8 cellular contexts compared by ENCODE assay signal in genomic region chr17:5468075-5468473, GRCh38. TPM values are rescaled to one million over a fixed set of nuclear protein-coding genes. Genes with fewer than 3 reads are reported as not detected.
DNase-seq lines count a peak whose midpoint lies in the region; ATAC-seq and TF ChIP-seq lines count a peak whose summit lies in the region.

No MANE protein-coding gene starts in this region.

- TF ChIP-seq POLR2A in Peyer's patch (IDR thresholded peaks at IDR 0.05), result no peak

- peak overlapping the region; percentile 86 to 90 (median 88) for H3K4me3 ChIP-seq in Peyer's patch
- H3K4me3 ChIP-seq in muscle layer of duodenum (ENCODE audit: low read depth in 1 of 2, low read length in 2 of 2), result peak overlapping the region; percentile 89 to 97
- peak overlapping the region; percentile 99 for H3K4me3 ChIP-seq in upper lobe of right lung

- H3K36me3 ChIP-seq in Peyer's patch (peaks cover 0 to 8% (median 0%) of the 10 kb centered on the region in 3 donors), muscle layer of duodenum (ENCODE audit: control insufficient read depth in 1 of 2, insufficient read depth in 2 of 2, low read length in 2 of 2) (peaks cover 2 to 14% of the 10 kb centered on the region in 2 donors), upper lobe of right lung (peaks cover 19% of the 10 kb centered on the region)

- H3K4me3 Mint-ChIP-seq in dendritic cell treated with granulocyte-macrophage colony-stimulating factor and Interleukin-4, amounts not matched to agents 40 ng/mL and 50 ng/mL, for 4 days, result peak overlapping the region; percentile 77

- no peaks in the 10 kb centered on the region for H3K27me3 ChIP-seq in Peyer's patch
- no peaks in the 10 kb centered on the region for H3K27me3 ChIP-seq in muscle layer of duodenum (ENCODE audit: low read depth, low read length)
- no peaks in the 10 kb centered on the region for H3K27me3 ChIP-seq in upper lobe of right lung

- no peak for TF ChIP-seq CTCF in Peyer's patch (IDR thresholded peaks at IDR 0.05)
- no peak for TF ChIP-seq CTCF in upper lobe of right lung (IDR thresholded peaks at IDR 0.05)

- H3K9me3 ChIP-seq in Peyer's patch, result no peaks in the 10 kb centered on the region
- H3K9me3 ChIP-seq in muscle layer of duodenum (ENCODE audit: control insufficient read depth in 1 of 2, low read length in 2 of 2), result no peaks in the 10 kb centered on the region
- H3K9me3 ChIP-seq in upper lobe of right lung, result no peaks in the 10 kb centered on the region

- peaks cover 39% of the 10 kb centered on the region for H3K4me1 Mint-ChIP-seq in dendritic cell treated with granulocyte-macrophage colony-stimulating factor and Interleukin-4, amounts not matched to agents 40 ng/mL and 50 ng/mL, for 4 days (ENCODE audit: low read depth)

- H3K27ac ChIP-seq in Peyer's patch (peak overlapping the region in 2 of 4 donors; percentile 57 to 63), muscle layer of duodenum (ENCODE audit: low read length) (no peak overlapping the region), upper lobe of right lung (peak overlapping the region; percentile 78)

- ATAC-seq in upper lobe of right lung (peak; percentile 5), HG03097 (IDR thresholded peaks at IDR 0.05; ENCODE audit: low FRiP score, unreplicated experiment) (no peak)

- H3K9me3 Mint-ChIP-seq in dendritic cell treated with granulocyte-macrophage colony-stimulating factor and Interleukin-4, amounts not matched to agents 40 ng/mL and 50 ng/mL, for 4 days, result no peaks in the 10 kb centered on the region

- intact Hi-C loops in dendritic cell treated with granulocyte-macrophage colony-stimulating factor and Interleukin-4, amounts not matched to agents 40 ng/mL and 50 ng/mL, for 4 days (cut with micrococcal nuclease), result loop anchor here (2.0 kb wide), 1 partner anchor 29 kb away; the partner anchor contains the start of gene C1QBP
- intact Hi-C loops in upper lobe of right lung (cut with DNase I), result no loop called here

- H3K4me1 ChIP-seq in Peyer's patch (peaks cover 0 to 16% (median 4%) of the 10 kb centered on the region in 4 donors), muscle layer of duodenum (ENCODE audit: control insufficient read depth in 1 of 2, insufficient read depth in 2 of 2, low read length in 2 of 2) (peaks cover 0 to 16% of the 10 kb centered on the region in 2 donors), upper lobe of right lung (peaks cover 13% of the 10 kb centered on the region)

- peak overlapping the region; percentile 65 for H3K27ac Mint-ChIP-seq in dendritic cell treated with granulocyte-macrophage colony-stimulating factor and Interleukin-4, amounts not matched to agents 40 ng/mL and 50 ng/mL, for 4 days

- peak; percentile 24 for DNase-seq in stimulated activated CD4-positive, alpha-beta T cell treated with anti-CD3 and anti-CD28 coated beads, Interleukin-12 subunit alpha, Interleukin-12 subunit beta, amount 100 ng/mL, for 4 hours
- no peak for DNase-seq in stimulated activated CD4-positive, alpha-beta T cell treated with anti-CD3 and anti-CD28 coated beads, Interleukin-1b, Interleukin-23, amount 100 ng/mL, for 48 hours
- DNase-seq in Peyer's patch (no peak), upper lobe of right lung (no peak), kidney tubule cell (ENCODE audit: low spot score) (no peak)

- H3K27me3 Mint-ChIP-seq in dendritic cell treated with granulocyte-macrophage colony-stimulating factor and Interleukin-4, amounts not matched to agents 40 ng/mL and 50 ng/mL, for 4 days, result no peaks in the 10 kb centered on the region

- H3K36me3 Mint-ChIP-seq in dendritic cell treated with granulocyte-macrophage colony-stimulating factor and Interleukin-4, amounts not matched to agents 40 ng/mL and 50 ng/mL, for 4 days (ENCODE audit: low read depth), result peaks cover 25% of the 10 kb centered on the region

RNA-seq across cellular contexts. Expression of gene DHX33, which starts 0.7 kb away (rescaled TPM):
- total RNA-seq in Peyer's patch (10 to 100 TPM in 3 of 4 donors, 1 to 10 TPM in 1; 8.8 to 18.2 (median 11.5) TPM), upper lobe of right lung (10.4 TPM)

RNA-seq across cellular contexts. Expression of gene DERL2, which starts 17.9 kb away (rescaled TPM):
- total RNA-seq in Peyer's patch (10 to 100 TPM in 3 of 4 donors, 1 to 10 TPM in 1; 3.3 to 42.8 (median 36.1) TPM), upper lobe of right lung (64.0 TPM)

RNA-seq across cellular contexts. Expression of gene MIS12, which starts 18.3 kb away (rescaled TPM):
- 10 to 100 TPM in 3 of 4 donors, 1 to 10 TPM in 1; 9.2 to 23.9 (median 14.0) TPM for total RNA-seq in Peyer's patch
- 17.0 TPM for total RNA-seq in upper lobe of right lung

RNA-seq across cellular contexts. Expression of gene C1QBP, which starts 29.1 kb away (rescaled TPM):
- 10 to 100 TPM; 54.2 to 86.6 (median 68.1) TPM for total RNA-seq in Peyer's patch
- 73.7 TPM for total RNA-seq in upper lobe of right lung

RNA-seq across cellular contexts. Expression of gene RPAIN, which starts 48.1 kb away (rescaled TPM):
- 10 to 100 TPM; 27.8 to 96.6 (median 49.6) TPM for total RNA-seq in Peyer's patch
- total RNA-seq in upper lobe of right lung, result 32.9 TPM
